In genomic region chrX:16786139-16786790, GRCh38 we compare ENCODE assay signal across 8 cellular contexts. TPM values are rescaled to one million over a fixed set of nuclear protein-coding genes. Genes with fewer than 3 reads are reported as not detected.
DNase-seq lines count a peak whose midpoint lies in the region; ATAC-seq and TF ChIP-seq lines count a peak whose summit lies in the region.

TXLNG (plus strand) TSS chrX:16786466; CDS start chrX:16786488, 22 bp downstream.

- no peaks in the 10 kb centered on the region for H3K27me3 ChIP-seq in lung (ENCODE audit: control insufficient read depth, insufficient read depth)

- CTCF ChIA-PET in activated CD8-positive, alpha-beta memory T cell treated with anti-CD3 and anti-CD28 coated beads for 36 hours (lab: Charles Lee), result no interaction called here

- peak within 1 kb of the TSS; percentile 93 to 95 for H3K27ac ChIP-seq in lung (ENCODE audit: low read depth in 1 of 2, low read length in 1 of 2)

- TF ChIP-seq CTCF in GM20000 (IDR thresholded peaks at IDR 0.05; ENCODE audit: extremely low read depth, missing control alignments) (no peak), lung (IDR thresholded peaks at IDR 0.05; ENCODE audit: control extremely low read depth, extremely low read depth) (no peak)

- peak; percentile 77 for DNase-seq in CMK (ENCODE audit: low read depth)
- DNase-seq in GM20000 (ENCODE audit: low spot score), result peak; percentile 92
- DNase-seq in HT-29 (ENCODE audit: low spot score), result peak; percentile 99
- peak; percentile 99 for DNase-seq in NOMO-1 (lab: John Stamatoyannopoulos, UW; ENCODE audit: unreplicated experiment in 2 of 2)
- DNase-seq in effector CD8-positive, alpha-beta T cell (lab: John Stamatoyannopoulos, UW), result peak; percentile 91
- DNase-seq in lung (ENCODE audit: low spot score), result peak; percentile 99
- DNase-seq in stimulated activated CD4-positive, alpha-beta T cell treated with anti-CD3 and anti-CD28 coated beads, TNF-alpha, amount 100 ng/mL, for 4 hours (ENCODE audit: low read depth in 3 of 3), result peak; percentile 65 to 86 (median 83)

- ATAC-seq in lung (ENCODE audit: insufficient read depth, low FRiP score), result peak; percentile 97

- H3K36me3 ChIP-seq in lung (ENCODE audit: control insufficient read depth in 2 of 2, insufficient read depth in 2 of 2, low read length in 2 of 2), result no peaks in the 10 kb centered on the region

- POLR2A ChIA-PET in activated CD8-positive, alpha-beta memory T cell treated with anti-CD3 and anti-CD28 coated beads for 36 hours (lab: Charles Lee), result interaction anchor here (0.6 kb wide), 1 partner anchor 22 kb away, joined by 6 read pairs; no protein-coding TSS in a partner anchor

- WGBS in lung, 2 donors, result 1% methylated on average over 13 to 59 of the region's 59 CpGs

- H3K4me1 ChIP-seq in lung (ENCODE audit: control insufficient read depth in 2 of 2, insufficient read depth in 2 of 2, low read length in 2 of 2), result no peaks in the 10 kb centered on the region

- H3K9me3 ChIP-seq in lung (ENCODE audit: control insufficient read depth in 2 of 2, insufficient read depth in 1 of 2, low read length in 1 of 2), result no peaks in the 10 kb centered on the region

- H3K4me3 ChIP-seq in lung, result peak within 1 kb of the TSS; percentile 73

RNA-seq across cellular contexts. Expression of gene TXLNG, which starts in this region (rescaled TPM):
- 16.9 and 17.6 TPM in 2 replicates for total RNA-seq in HT-29 (2014; rRNA removed; shearing (Covaris generic))
- total RNA-seq in activated CD8-positive, alpha-beta memory T cell treated with anti-CD3 and anti-CD28 coated beads for 36 hours, result 10 to 100 TPM; 23.1 to 24.1 TPM
- 10 to 100 TPM; 10.5 to 15.4 TPM for total RNA-seq in lung
- polyA plus RNA-seq in lung, result 1 to 10 TPM; 7.5 to 8.8 TPM

Comparison
In these comparisons a context has a peak if more than half of its experiments do, and no peak if none do; other contexts are left out.
1. Peak in every context shown above with its lines: DNase-seq, ATAC-seq, H3K4me3 ChIP-seq and H3K27ac ChIP-seq.